ENCODE assay signal across 1 cellular context in the genomic region with DNA sequence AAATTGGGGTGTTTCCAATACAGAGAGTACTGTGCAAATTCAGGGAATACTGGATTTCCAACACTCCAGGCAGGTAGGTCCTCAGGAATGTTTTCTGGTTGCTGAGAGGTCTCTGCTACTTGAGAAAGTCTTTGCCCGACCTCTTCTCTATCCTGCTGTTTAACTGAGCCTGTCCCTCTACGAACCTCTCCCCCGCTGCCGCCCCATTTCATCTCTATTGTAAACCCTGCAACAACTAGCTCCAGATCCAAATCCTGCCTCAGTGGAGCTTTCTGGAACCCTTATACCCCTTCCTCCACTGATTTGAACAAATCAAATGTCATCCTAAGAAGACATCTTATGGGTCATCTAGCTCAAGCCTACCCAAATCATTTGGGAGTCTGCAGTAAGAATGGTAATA.
TF ChIP-seq lines count a peak whose summit lies in the region.

No MANE protein-coding gene starts in this region.

TF ChIP-seq in IMR-90, 13 proteins besides CTCF, POLR2A, EP300 and RAD21 (continued from another document):
- no peak for TF ChIP-seq RCOR1 (IDR thresholded peaks at IDR 0.05; ENCODE audit: insufficient replicate concordance, low read length)
- no peak for TF ChIP-seq MAZ (IDR thresholded peaks at IDR 0.05; ENCODE audit: borderline replicate concordance, low read depth, low read length)
- TF ChIP-seq, protein P1, sequence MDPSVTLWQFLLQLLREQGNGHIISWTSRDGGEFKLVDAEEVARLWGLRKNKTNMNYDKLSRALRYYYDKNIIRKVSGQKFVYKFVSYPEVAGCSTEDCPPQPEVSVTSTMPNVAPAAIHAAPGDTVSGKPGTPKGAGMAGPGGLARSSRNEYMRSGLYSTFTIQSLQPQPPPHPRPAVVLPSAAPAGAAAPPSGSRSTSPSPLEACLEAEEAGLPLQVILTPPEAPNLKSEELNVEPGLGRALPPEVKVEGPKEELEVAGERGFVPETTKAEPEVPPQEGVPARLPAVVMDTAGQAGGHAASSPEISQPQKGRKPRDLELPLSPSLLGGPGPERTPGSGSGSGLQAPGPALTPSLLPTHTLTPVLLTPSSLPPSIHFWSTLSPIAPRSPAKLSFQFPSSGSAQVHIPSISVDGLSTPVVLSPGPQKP (IDR thresholded peaks at IDR 0.05; ENCODE audit: borderline replicate concordance, low read depth, low read length): no peak
- no peak for TF ChIP-seq MAFK (IDR thresholded peaks at IDR 0.05; ENCODE audit: low read depth, low read length)
- no peak for TF ChIP-seq NFE2L2 (IDR thresholded peaks at IDR 0.05; ENCODE audit: low read depth, low read length)
- TF ChIP-seq FOS (IDR thresholded peaks at IDR 0.05; ENCODE audit: low read depth, low read length): no peak
- no peak for TF ChIP-seq CHD1 (IDR thresholded peaks at IDR 0.05; ENCODE audit: low read depth, low read length)
TF ChIP-seq in IMR-90: peak in this region for 0.
